Comparison of ENCODE assay signal across 15 cellular contexts in the genomic region with DNA sequence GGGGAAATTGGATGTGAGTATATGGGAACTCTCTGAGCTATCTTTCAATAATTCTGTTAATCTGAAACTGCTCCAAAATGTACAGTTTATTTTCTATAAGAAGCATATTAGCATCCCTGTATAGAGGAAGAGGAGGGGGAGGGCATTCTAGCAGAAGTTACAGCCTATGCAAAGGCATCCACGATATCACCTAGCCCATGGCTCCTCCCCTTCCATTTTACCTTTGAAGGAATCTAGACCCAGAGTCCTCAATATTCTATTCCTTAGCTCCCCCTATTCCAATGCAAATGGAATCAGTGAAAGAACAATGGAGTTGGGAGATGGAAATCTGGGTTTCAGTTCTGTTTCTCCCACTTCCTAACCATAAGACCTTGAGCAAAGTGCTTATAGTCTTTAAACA.
"Had no signal": no experiment of that assay in that cellular context is flagged by ENCODE, and none has a peak within 500 bp of the region (broad histone marks: within the 10 kb centered on the region; RNA-seq: fewer than 3 reads in every experiment).

No MANE protein-coding gene starts in this region.

- DNase-seq: activated CD4-positive, alpha-beta memory T cell treated with anti-CD3 and anti-CD28 coated beads, Interleukin-2, amount 10 ng/mL, durations not matched to agents 7 days and 5 days; activated CD4-positive, alpha-beta T cell treated with anti-CD3 and anti-CD28 coated beads for 36 hours; activated CD8-positive, alpha-beta memory T cell treated with anti-CD3 and anti-CD28 coated beads, Interleukin-2, amount 50 U/mL, for 4 hours; activated T-cell treated with anti-CD3 and anti-CD28 coated beads, Interleukin-2, amount 50 U/mL, for 72 hours; foreskin fibroblast; ovary; sigmoid colon; stimulated activated CD4-positive, alpha-beta T cell treated with anti-CD3 and anti-CD28 coated beads, Interleukin-2, amount 100 ng/mL, for 48 hours; stimulated activated CD8-positive, alpha-beta memory T cell treated with anti-CD3 and anti-CD28 coated beads, Interleukin-4, amount 100 ng/mL, for 48 hours; upper lobe of right lung had no signal

- H3K27me3 ChIP-seq: ovary, sigmoid colon had no signal

- H3K36me3 Mint-ChIP-seq: brain had no signal

- H3K4me3 ChIP-seq: ovary, sigmoid colon, upper lobe of right lung had no signal

- H3K9me3 Mint-ChIP-seq: activated CD4-positive, alpha-beta memory T cell treated with anti-CD3 and anti-CD28 coated beads, Interleukin-2, amount 10 ng/mL, durations not matched to agents 7 days and 5 days; activated T-cell treated with anti-CD3 and anti-CD28 coated beads, Interleukin-2, amount 50 U/mL, for 72 hours; dendritic cell treated with granulocyte-macrophage colony-stimulating factor and Interleukin-4, amounts not matched to agents 40 ng/mL and 50 ng/mL, for 4 days; stimulated activated naive CD8-positive, alpha-beta T cell treated with anti-CD3 and anti-CD28 coated beads, Interleukin-15, Interleukin-2, amounts not matched to agents 100 ng/mL and 50 ng/mL, for 24 hours had no signal

- H3K9me3 ChIP-seq: ovary, sigmoid colon, upper lobe of right lung had no signal

- H3K36me3 ChIP-seq: ovary, sigmoid colon, upper lobe of right lung had no signal

- H3K27me3 Mint-ChIP-seq: activated CD4-positive, alpha-beta T cell treated with anti-CD3 and anti-CD28 coated beads for 36 hours; brain; stimulated activated naive CD8-positive, alpha-beta T cell treated with anti-CD3 and anti-CD28 coated beads, Interleukin-15, Interleukin-2, amounts not matched to agents 100 ng/mL and 50 ng/mL, for 24 hours had no signal

- H3K4me1 Mint-ChIP-seq: brain had no signal

- H3K4me3 Mint-ChIP-seq: activated CD4-positive, alpha-beta memory T cell treated with anti-CD3 and anti-CD28 coated beads, Interleukin-2, amount 10 ng/mL, durations not matched to agents 7 days and 5 days; activated CD4-positive, alpha-beta T cell treated with anti-CD3 and anti-CD28 coated beads for 36 hours; activated T-cell treated with anti-CD3 and anti-CD28 coated beads, Interleukin-2, amount 50 U/mL, for 72 hours; brain; dendritic cell treated with granulocyte-macrophage colony-stimulating factor and Interleukin-4, amounts not matched to agents 40 ng/mL and 50 ng/mL, for 4 days; stimulated activated naive CD8-positive, alpha-beta T cell treated with anti-CD3 and anti-CD28 coated beads, Interleukin-15, Interleukin-2, amounts not matched to agents 100 ng/mL and 50 ng/mL, for 24 hours had no signal

- ATAC-seq: activated CD4-positive, alpha-beta T cell treated with anti-CD3 and anti-CD28 coated beads for 36 hours; activated T-cell treated with anti-CD3 and anti-CD28 coated beads, Interleukin-2, amount 50 U/mL, for 72 hours; esophagus mucosa; upper lobe of right lung had no signal

- H3K27ac Mint-ChIP-seq: activated CD4-positive, alpha-beta memory T cell treated with anti-CD3 and anti-CD28 coated beads, Interleukin-2, amount 10 ng/mL, durations not matched to agents 7 days and 5 days; activated CD4-positive, alpha-beta T cell treated with anti-CD3 and anti-CD28 coated beads for 36 hours; activated T-cell treated with anti-CD3 and anti-CD28 coated beads, Interleukin-2, amount 50 U/mL, for 72 hours; brain; dendritic cell treated with granulocyte-macrophage colony-stimulating factor and Interleukin-4, amounts not matched to agents 40 ng/mL and 50 ng/mL, for 4 days; stimulated activated naive CD8-positive, alpha-beta T cell treated with anti-CD3 and anti-CD28 coated beads, Interleukin-15, Interleukin-2, amounts not matched to agents 100 ng/mL and 50 ng/mL, for 24 hours had no signal

- H3K4me1 ChIP-seq: upper lobe of right lung had no signal

- H3K27ac ChIP-seq: ovary, sigmoid colon, upper lobe of right lung, VCaP had no signal
